ENCODE assay signal across 8 cellular contexts in the genomic region with DNA sequence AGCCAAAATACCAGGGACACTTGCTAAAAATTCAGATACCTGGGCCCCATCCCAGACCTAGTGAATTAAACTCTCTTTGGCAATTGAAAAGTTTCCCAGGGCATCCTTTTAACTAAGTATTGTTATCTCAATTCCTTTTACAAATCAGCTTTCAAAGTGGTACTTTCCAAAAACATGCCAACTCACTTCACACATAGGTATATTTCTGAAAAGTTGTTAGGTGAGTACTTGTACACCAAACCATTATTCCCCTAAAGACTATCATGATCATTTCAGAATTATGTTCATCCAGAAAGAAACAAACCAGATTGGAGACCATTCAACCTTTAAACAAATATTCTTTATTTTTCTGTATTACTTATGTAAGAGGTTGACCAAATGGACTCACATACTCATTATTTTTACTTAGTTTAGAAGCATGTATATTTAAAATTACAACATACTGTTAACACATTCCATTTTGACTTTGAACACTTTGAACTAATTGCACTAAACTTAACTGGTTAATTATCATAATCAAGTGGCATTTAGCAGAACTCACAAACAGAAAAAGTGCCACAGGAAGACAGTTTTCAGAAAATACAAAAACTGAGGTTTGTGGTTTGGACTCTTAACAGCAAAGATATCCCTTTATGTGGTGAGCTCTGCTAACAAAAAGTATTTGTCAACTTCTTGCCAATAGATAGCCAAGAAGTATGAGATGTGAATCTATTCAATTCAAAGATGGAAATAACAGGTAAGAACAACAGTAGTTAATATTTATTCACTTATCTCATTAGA. TPM values are rescaled to one million over a fixed set of nuclear protein-coding genes. Genes with fewer than 3 reads are reported as not detected.
DNase-seq lines count a peak whose midpoint lies in the region; ATAC-seq and TF ChIP-seq lines count a peak whose summit lies in the region.
"Had no signal": no experiment of that assay in that cellular context is flagged by ENCODE, and none has a peak within 500 bp of the region (broad histone marks: within the 10 kb centered on the region; RNA-seq: fewer than 3 reads in every experiment).

No MANE protein-coding gene starts in this region.

- POLR2A ChIA-PET in naive thymus-derived CD4-positive, alpha-beta T cell (lab: Charles Lee): no interaction called here

- no peaks in the 10 kb centered on the region for H3K27me3 ChIP-seq in naive thymus-derived CD4-positive, alpha-beta T cell (ENCODE audit: control insufficient read depth in 2 of 2, insufficient read depth in 2 of 2, low read length in 2 of 2)
- no peaks in the 10 kb centered on the region for H3K27me3 ChIP-seq in neural progenitor cell
- H3K27me3 ChIP-seq: neutrophil had no signal

- H3K9me3 Mint-ChIP-seq in naive thymus-derived CD4-positive, alpha-beta T cell: peaks cover 0 to 4% (median 0%) of the 10 kb centered on the region in 11 donors
- H3K9me3 Mint-ChIP-seq in endothelial cell (ENCODE audit: unreplicated experiment): no peaks in the 10 kb centered on the region
- no peaks in the 10 kb centered on the region for H3K9me3 Mint-ChIP-seq in neural progenitor cell

- peaks cover 0 to 19% (median 9%) of the 10 kb centered on the region in 5 donors for H3K36me3 Mint-ChIP-seq in naive thymus-derived CD4-positive, alpha-beta T cell
- H3K36me3 Mint-ChIP-seq in endothelial cell (ENCODE audit: low read depth, unreplicated experiment) (no peaks in the 10 kb centered on the region), neural progenitor cell (peaks cover 3% of the 10 kb centered on the region)

- peaks cover 0 to 62% of the 10 kb centered on the region in 2 donors for H3K4me1 ChIP-seq in naive thymus-derived CD4-positive, alpha-beta T cell (ENCODE audit: control insufficient read depth in 2 of 2, insufficient read depth in 2 of 2, low read length in 2 of 2)
- no peaks in the 10 kb centered on the region for H3K4me1 ChIP-seq in neural progenitor cell

- H3K27ac Mint-ChIP-seq in naive thymus-derived CD4-positive, alpha-beta T cell: peak overlapping the region in 1 of 9 donors; percentile 77
- H3K27ac Mint-ChIP-seq in endothelial cell (ENCODE audit: unreplicated experiment) (no peak overlapping the region), neural progenitor cell (no peak overlapping the region)

- H3K27me3 Mint-ChIP-seq in naive thymus-derived CD4-positive, alpha-beta T cell: no peaks in the 10 kb centered on the region
- H3K27me3 Mint-ChIP-seq in endothelial cell (ENCODE audit: unreplicated experiment) (peaks cover 2% of the 10 kb centered on the region), neural progenitor cell (ENCODE audit: insufficient read depth, low read depth) (no peaks in the 10 kb centered on the region)

- intact Hi-C loops in naive thymus-derived CD4-positive, alpha-beta T cell (cut with micrococcal nuclease): loop anchor here in 1 of 2 donors (1.0 to 2.0 kb wide), 2 partner anchors 41 to 216 kb away; partner anchors contain the start of genes KIAA0825 and SLF1

- peak in 2 of 9 donors; percentile 15 to 23 for DNase-seq in naive thymus-derived CD4-positive, alpha-beta T cell
- DNase-seq in endothelial cell (ENCODE audit: low spot score): no peak
- DNase-seq in dedifferentiated amniotic fluid mesenchymal stem cell (ENCODE audit: extremely low spot score): no peak
- no peak for DNase-seq in neural progenitor cell (ENCODE audit: low spot score)

- H3F3A ChIP-seq in neural progenitor cell (ENCODE audit: low read depth): no peaks in the 10 kb centered on the region

- no peak overlapping the region for H3K4me3 ChIP-seq in naive thymus-derived CD4-positive, alpha-beta T cell (ENCODE audit: low read length)
- no peak overlapping the region for H3K4me3 ChIP-seq in neural progenitor cell

- no peaks in the 10 kb centered on the region for H3K36me3 ChIP-seq in naive thymus-derived CD4-positive, alpha-beta T cell (ENCODE audit: control insufficient read depth in 2 of 3, insufficient read depth in 3 of 3, low read length in 3 of 3)
- H3K36me3 ChIP-seq in neural progenitor cell: no peaks in the 10 kb centered on the region
- H3K36me3 ChIP-seq: neutrophil had no signal

- TF ChIP-seq CTCF in endothelial cell (IDR thresholded peaks at IDR 0.05; ENCODE audit: unreplicated experiment) (no peak), neural progenitor cell (IDR thresholded peaks at IDR 0.05) (no peak)

- no peak overlapping the region for H3K27ac ChIP-seq in naive thymus-derived CD4-positive, alpha-beta T cell (ENCODE audit: low read depth, low read length)
- no peak overlapping the region for H3K27ac ChIP-seq in neural progenitor cell
- H3K27ac ChIP-seq: neutrophil had no signal

- peak overlapping the region in 2 of 10 donors; percentile 48 to 84 for H3K4me3 Mint-ChIP-seq in naive thymus-derived CD4-positive, alpha-beta T cell
- H3K4me3 Mint-ChIP-seq in endothelial cell (ENCODE audit: unreplicated experiment) (no peak overlapping the region), neural progenitor cell (no peak overlapping the region)

- no peaks in the 10 kb centered on the region for H3K79me2 ChIP-seq in neural progenitor cell (ENCODE audit: low read depth)

- CTCF ChIA-PET in naive thymus-derived CD4-positive, alpha-beta T cell (lab: Charles Lee): no interaction called here

- no peak overlapping the region for H3K9ac ChIP-seq in neural progenitor cell

- peaks cover 8 to 55% (median 18%) of the 10 kb centered on the region in 7 donors for H3K4me1 Mint-ChIP-seq in naive thymus-derived CD4-positive, alpha-beta T cell
- H3K4me1 Mint-ChIP-seq in endothelial cell (ENCODE audit: unreplicated experiment) (no peaks in the 10 kb centered on the region), neural progenitor cell (no peaks in the 10 kb centered on the region)

- ATAC-seq in GM18861 (IDR thresholded peaks at IDR 0.05; ENCODE audit: unreplicated experiment): peak; percentile 85
- ATAC-seq in GM21723 (IDR thresholded peaks at IDR 0.05; ENCODE audit: unreplicated experiment): peak; percentile 88
- ATAC-seq in HG03460 (IDR thresholded peaks at IDR 0.05; ENCODE audit: unreplicated experiment): peak; percentile 86
- peak; percentile 62 for ATAC-seq in naive thymus-derived CD4-positive, alpha-beta T cell

- no peak overlapping the region for H3K4me2 ChIP-seq in neural progenitor cell

- H3K9me3 ChIP-seq in naive thymus-derived CD4-positive, alpha-beta T cell (ENCODE audit: control insufficient read depth in 2 of 3, low read length in 3 of 3): no peaks in the 10 kb centered on the region
- H3K9me3 ChIP-seq in neural progenitor cell (ENCODE audit: low read depth): no peaks in the 10 kb centered on the region
- H3K9me3 ChIP-seq: neutrophil had no signal

- no peaks in the 10 kb centered on the region for H4K20me1 ChIP-seq in neural progenitor cell (ENCODE audit: low read depth)

- no peak overlapping the region for H2AFZ ChIP-seq in neural progenitor cell (replicated peaks)

RNA-seq across cellular contexts. Expression of gene KIAA0825, which starts 40.7 kb away (rescaled TPM):
- 1 to 10 TPM; 1.2 to 3.2 (median 1.5) TPM for total RNA-seq in naive thymus-derived CD4-positive, alpha-beta T cell
- under 1 TPM; 0.38 to 0.68 TPM for polyA plus RNA-seq in naive thymus-derived CD4-positive, alpha-beta T cell
- 2.0 TPM for total RNA-seq in endothelial cell (ENCODE audit: unreplicated experiment)
- total RNA-seq in neural progenitor cell (ENCODE audit: low replicate concordance): 3.1 and 3.7 TPM in 2 replicates

RNA-seq across cellular contexts. Expression of gene SLF1, which starts 40.8 kb away (rescaled TPM):
- 10 to 100 TPM in 3 of 5 experiments, 1 to 10 TPM in 2; 6.7 to 13.4 (median 11.3) TPM for total RNA-seq in naive thymus-derived CD4-positive, alpha-beta T cell
- polyA plus RNA-seq in naive thymus-derived CD4-positive, alpha-beta T cell: 1 to 10 TPM; 3.6 to 6.3 TPM
- total RNA-seq in endothelial cell (ENCODE audit: unreplicated experiment): 4.6 TPM
- total RNA-seq in neural progenitor cell (ENCODE audit: low replicate concordance): 32.1 and 48.1 TPM in 2 replicates
